ENCODE assay signal across 9 cellular contexts in the genomic region with DNA sequence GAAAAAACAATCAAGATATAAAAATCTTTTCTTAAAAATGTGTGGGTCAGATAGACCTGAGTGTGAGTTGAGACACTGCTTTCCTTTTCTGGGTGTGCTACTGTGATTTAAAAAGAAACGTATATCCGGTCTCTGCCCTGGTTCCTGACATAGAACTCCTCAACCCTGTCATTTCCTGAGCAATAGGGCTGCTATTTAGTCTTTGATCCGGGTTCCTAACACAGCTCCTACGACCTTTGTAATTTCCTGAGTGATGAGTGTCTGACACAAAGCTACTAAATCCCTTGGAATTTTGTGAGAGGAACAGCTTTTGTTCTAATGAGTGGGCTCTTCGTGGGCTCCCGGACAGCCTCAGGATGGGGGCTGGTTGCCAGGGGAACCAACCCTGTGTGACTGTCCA.
DNase-seq lines count a peak whose midpoint lies in the region; ATAC-seq, FAIRE-seq and TF ChIP-seq lines count a peak whose summit lies in the region.
"Had no signal": no experiment of that assay in that cellular context is flagged by ENCODE, and none has a peak within 500 bp of the region (broad histone marks: within the 10 kb centered on the region; RNA-seq: fewer than 3 reads in every experiment).

No MANE protein-coding gene starts in this region.

- H3K36me3 Mint-ChIP-seq in activated T-helper 17 cell treated with anti-CD3 and anti-CD28 coated beads, Interleukin-2, amount 50 U/mL, for 72 hours (ENCODE audit: low read depth): peaks cover 11% of the 10 kb centered on the region

- peak; percentile 76 to 97 (median 81) for ATAC-seq in heart left ventricle
- peak; percentile 90 for ATAC-seq in activated T-helper 17 cell treated with anti-CD3 and anti-CD28 coated beads, Interleukin-2, amount 50 U/mL, for 72 hours (replicated peaks)
- ATAC-seq in right cardiac atrium: peak; percentile 74 to 96

- H3K27me3 ChIP-seq in heart left ventricle (no peaks in the 10 kb centered on the region), right cardiac atrium (ENCODE audit: control insufficient read depth, insufficient read depth) (no peaks in the 10 kb centered on the region), uterus (no peaks in the 10 kb centered on the region)

- peaks cover 4% of the 10 kb centered on the region for H3K9me3 Mint-ChIP-seq in activated T-helper 17 cell treated with anti-CD3 and anti-CD28 coated beads, Interleukin-2, amount 50 U/mL, for 72 hours

- H3K4me3 ChIP-seq in heart left ventricle (no peak overlapping the region), right cardiac atrium (ENCODE audit: low read length) (no peak overlapping the region), uterus (no peak overlapping the region)

- H3K4me1 ChIP-seq in heart left ventricle (peaks cover 0 to 9% (median 2%) of the 10 kb centered on the region in 12 donors), right cardiac atrium (ENCODE audit: control insufficient read depth, insufficient read depth, low read length) (no peaks in the 10 kb centered on the region), uterus (no peaks in the 10 kb centered on the region)

- peaks cover 0 to 22% (median 16%) of the 10 kb centered on the region in 9 donors for H3K36me3 ChIP-seq in heart left ventricle
- no peaks in the 10 kb centered on the region for H3K36me3 ChIP-seq in uterus

- H3K4me3 Mint-ChIP-seq in activated T-helper 17 cell treated with anti-CD3 and anti-CD28 coated beads, Interleukin-2, amount 50 U/mL, for 72 hours: peak overlapping the region; percentile 69

- TF ChIP-seq POLR2A in heart left ventricle (IDR thresholded peaks at IDR 0.05): no peak
- TF ChIP-seq POLR2A in uterus (IDR thresholded peaks at IDR 0.05): peak in 1 of 2 donors; percentile 67

- no peaks in the 10 kb centered on the region for H3K27me3 Mint-ChIP-seq in activated T-helper 17 cell treated with anti-CD3 and anti-CD28 coated beads, Interleukin-2, amount 50 U/mL, for 72 hours

- no peaks in the 10 kb centered on the region for H3K9me3 ChIP-seq in heart left ventricle
- H3K9me3 ChIP-seq in right cardiac atrium (ENCODE audit: control insufficient read depth, low read length): no peaks in the 10 kb centered on the region
- H3K9me3 ChIP-seq in uterus: no peaks in the 10 kb centered on the region

- H3K4me1 Mint-ChIP-seq in activated T-helper 17 cell treated with anti-CD3 and anti-CD28 coated beads, Interleukin-2, amount 50 U/mL, for 72 hours: peaks cover 15% of the 10 kb centered on the region

- intact Hi-C loops in heart left ventricle (cut with DNase I) (no loop called here), cardiac septum (cut with DNase I) (no loop called here), right cardiac atrium (cut with DNase I) (loop anchor here in 1 of 4 donors (10.0 kb wide), 1 partner anchor 54 kb away; no protein-coding TSS in a partner anchor), uterus (cut with DNase I; ENCODE audit: low total_unique reads) (no loop called here)

- TF ChIP-seq CTCF in heart left ventricle (IDR thresholded peaks at IDR 0.05) (no peak), uterus (IDR thresholded peaks at IDR 0.05) (no peak)

- H3K27ac Mint-ChIP-seq in activated T-helper 17 cell treated with anti-CD3 and anti-CD28 coated beads, Interleukin-2, amount 50 U/mL, for 72 hours: peak overlapping the region; percentile 95

- H3K27ac ChIP-seq in heart left ventricle: peak overlapping the region in 11 of 12 donors; percentile 18 to 83 (median 72)
- H3K27ac ChIP-seq in right cardiac atrium (ENCODE audit: low read length): peak overlapping the region; percentile 75
- peak overlapping the region; percentile 62 to 64 for H3K27ac ChIP-seq in uterus

- DNase-seq in heart left ventricle (peak in 2 of 5 donors; percentile 23 to 40), cardiac septum (ENCODE audit: low spot score) (no peak), right cardiac atrium (no peak), uterus (no peak), DMS153 treated with DMSO at 0.1 percent for 48 hours (lab: John Stamatoyannopoulos, UW; ENCODE audit: unreplicated experiment) (no peak), urothelium cell line (ENCODE audit: low spot score) (no peak)
- no peak for DNase-seq in stimulated activated CD4-positive, alpha-beta T cell treated with anti-CD3 and anti-CD28 coated beads, Interleukin-4, amount 100 ng/mL, for 4 hours
- DNase-seq: SHP77 treated with DMSO at 0.1 percent for 48 hours had no signal

- WGBS in heart left ventricle, 4 donors: 22 to 36% (median 30%) methylated on average over 6 of the region's 6 CpGs
- 26% methylated on average over 6 of the region's 6 CpGs for WGBS in right cardiac atrium

- FAIRE-seq in urothelium cell line (lab: Jason Lieb, UNC): no peak
